ENCODE assay signal across 8 cellular contexts in the genomic region with DNA sequence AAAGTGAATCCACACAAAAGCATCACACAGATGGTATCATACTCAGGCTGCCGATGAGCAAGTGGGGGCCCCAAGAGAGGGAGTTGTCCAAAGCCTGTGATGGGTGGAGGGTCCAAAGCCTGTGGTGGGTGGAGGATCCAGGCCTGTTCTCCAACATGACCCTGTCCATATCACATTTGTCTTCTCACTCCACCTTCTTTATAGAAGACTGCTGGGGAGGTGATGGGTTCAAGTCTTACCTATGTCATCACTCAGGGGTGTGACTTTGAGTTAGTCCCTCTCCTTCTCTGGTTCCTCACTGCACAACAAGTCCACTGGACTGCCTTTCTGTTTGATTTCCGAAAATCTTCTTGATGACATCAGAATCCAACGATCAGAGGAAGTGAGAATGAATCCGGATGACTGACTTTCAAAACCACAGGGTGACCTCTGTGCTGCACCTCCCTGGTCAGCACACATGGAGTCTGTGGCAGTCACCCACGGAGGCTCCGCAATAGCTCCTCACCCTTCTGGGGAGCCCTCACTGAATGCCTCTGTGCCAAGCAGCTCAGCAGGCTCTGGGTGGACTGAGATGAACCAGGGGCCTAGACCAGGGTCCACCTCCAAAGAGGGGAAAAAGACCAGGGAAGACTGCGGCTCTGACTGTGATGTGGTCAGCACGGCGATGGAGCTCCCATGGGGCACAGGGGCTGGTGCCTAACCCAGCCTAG.
DNase-seq lines count a peak whose midpoint lies in the region; ATAC-seq, FAIRE-seq and TF ChIP-seq lines count a peak whose summit lies in the region.

No MANE protein-coding gene starts in this region.

- H3K27ac Mint-ChIP-seq in astrocyte (ENCODE audit: unreplicated experiment) (no peak overlapping the region), endodermal cell (no peak overlapping the region)

- H3K27ac ChIP-seq in astrocyte (ENCODE audit: low read depth, low read length) (peak overlapping the region; percentile 46), caudate nucleus (ENCODE audit: low read depth, low read length) (no peak overlapping the region), coronary artery (peak overlapping the region in 1 of 2 donors; percentile 11), endodermal cell (ENCODE audit: low read depth, low read length) (no peak overlapping the region)

- no peaks in the 10 kb centered on the region for H4K20me1 ChIP-seq in astrocyte (ENCODE audit: insufficient read depth, low read length)

- 92 to 97% methylated on average over 8 to 9 of the region's 9 CpGs for WGBS in endodermal cell (ENCODE audit: insufficient coverage in 1 of 2, insufficient read length in 1 of 2), 2 experiments

- H3K79me2 ChIP-seq in astrocyte (ENCODE audit: insufficient read depth, low read length) = no peaks in the 10 kb centered on the region

- no peaks in the 10 kb centered on the region for H3K9me3 ChIP-seq in astrocyte (ENCODE audit: insufficient read depth, low read depth, low read length)
- no peaks in the 10 kb centered on the region for H3K9me3 ChIP-seq in endodermal cell (ENCODE audit: control insufficient read depth, low read length)

- peak; percentile 48 for ATAC-seq in GM19351 (IDR thresholded peaks at IDR 0.05; ENCODE audit: unreplicated experiment)
- peak; percentile 40 for ATAC-seq in HG03460 (IDR thresholded peaks at IDR 0.05; ENCODE audit: unreplicated experiment)
- peak; percentile 78 for ATAC-seq in sciatic nerve

- in situ Hi-C loops in Caki2 (cut with HindIII; ENCODE audit: low pct_unique_long_range_greater_than_20kb, low sequenced_read_pairs) = no loop called here

- peak overlapping the region; percentile 50 for H3K4me2 ChIP-seq in astrocyte (ENCODE audit: low read length)

- intact Hi-C loops in sciatic nerve (cut with DNase I) = no loop called here

- H3K4me1 ChIP-seq in astrocyte (ENCODE audit: insufficient read depth, low read length) (peaks cover 21% of the 10 kb centered on the region), endodermal cell (ENCODE audit: control insufficient read depth, insufficient read depth, low read length) (no peaks in the 10 kb centered on the region)

- H3K36me3 ChIP-seq in astrocyte (ENCODE audit: insufficient read depth, low read length) (no peaks in the 10 kb centered on the region), endodermal cell (ENCODE audit: control insufficient read depth, insufficient read depth, low read length) (no peaks in the 10 kb centered on the region)

- no peak overlapping the region for H2AFZ ChIP-seq in astrocyte (ENCODE audit: low read depth, low read length)

- H3K36me3 Mint-ChIP-seq in astrocyte (ENCODE audit: low read depth, unreplicated experiment) (no peaks in the 10 kb centered on the region), endodermal cell (ENCODE audit: low read depth) (no peaks in the 10 kb centered on the region)

- H3K27me3 Mint-ChIP-seq in astrocyte (ENCODE audit: low read depth, unreplicated experiment) (peaks cover 23% of the 10 kb centered on the region), endodermal cell (ENCODE audit: insufficient read depth) (peaks cover 4% of the 10 kb centered on the region)

- H3K4me1 Mint-ChIP-seq in astrocyte (ENCODE audit: low read depth, unreplicated experiment) (peaks cover 5% of the 10 kb centered on the region), endodermal cell (peaks cover 8% of the 10 kb centered on the region)

- H3K4me3 ChIP-seq in astrocyte (ENCODE audit: insufficient read depth, low read depth, low read length) (no peak overlapping the region), coronary artery (no peak overlapping the region), endodermal cell (ENCODE audit: low read length) (no peak overlapping the region)

- H3K4me3 Mint-ChIP-seq in astrocyte (ENCODE audit: unreplicated experiment) = no peak overlapping the region
- H3K4me3 Mint-ChIP-seq in endodermal cell = no peak overlapping the region

- TF ChIP-seq CTCF in astrocyte (IDR thresholded peaks at IDR 0.05; ENCODE audit: insufficient read depth, low read depth, low read length) (no peak), coronary artery (IDR thresholded peaks at IDR 0.05) (no peak), endodermal cell (conservative IDR thresholded peaks at IDR 0.05) (no peak)

- H3K27me3 ChIP-seq in astrocyte (ENCODE audit: insufficient read depth, low read length) (no peaks in the 10 kb centered on the region), endodermal cell (ENCODE audit: control insufficient read depth, insufficient read depth, low read length, poor library complexity, severe bottlenecking) (no peaks in the 10 kb centered on the region)

- H3K9me3 Mint-ChIP-seq in astrocyte (ENCODE audit: unreplicated experiment) (peaks cover 2% of the 10 kb centered on the region), endodermal cell (no peaks in the 10 kb centered on the region)

- FAIRE-seq in astrocyte (lab: Jason Lieb, UNC) = peak; percentile 78

- DNase-seq in Caki2 (ENCODE audit: low read depth) = peak; percentile 55
- peak; percentile 90 for DNase-seq in astrocyte (ENCODE audit: low read depth)
- DNase-seq in sciatic nerve (ENCODE audit: low spot score) = no peak
- DNase-seq in caudate nucleus (lab: John Stamatoyannopoulos, UW) = no peak
- DNase-seq in coronary artery (ENCODE audit: low spot score) = no peak
- DNase-seq in endodermal cell = no peak

- H3K9ac ChIP-seq in astrocyte (ENCODE audit: low read length) (peak overlapping the region; percentile 26), endodermal cell (ENCODE audit: extremely low read depth, low read length, poor library complexity, severe bottlenecking) (no peak overlapping the region)

Comparison
In these comparisons a context has a peak if more than half of its experiments do, and no peak if none do; other contexts are left out.
1. DNase-seq: peak in Caki2 (single experiment) and astrocyte (single experiment); none in sciatic nerve (single experiment), caudate nucleus (0 of 61), coronary artery (single experiment) and endodermal cell (single experiment).
2. Peak in every context shown above with its lines, with median percentiles within 50 percentile points of each other: ATAC-seq.